In the genomic region with DNA sequence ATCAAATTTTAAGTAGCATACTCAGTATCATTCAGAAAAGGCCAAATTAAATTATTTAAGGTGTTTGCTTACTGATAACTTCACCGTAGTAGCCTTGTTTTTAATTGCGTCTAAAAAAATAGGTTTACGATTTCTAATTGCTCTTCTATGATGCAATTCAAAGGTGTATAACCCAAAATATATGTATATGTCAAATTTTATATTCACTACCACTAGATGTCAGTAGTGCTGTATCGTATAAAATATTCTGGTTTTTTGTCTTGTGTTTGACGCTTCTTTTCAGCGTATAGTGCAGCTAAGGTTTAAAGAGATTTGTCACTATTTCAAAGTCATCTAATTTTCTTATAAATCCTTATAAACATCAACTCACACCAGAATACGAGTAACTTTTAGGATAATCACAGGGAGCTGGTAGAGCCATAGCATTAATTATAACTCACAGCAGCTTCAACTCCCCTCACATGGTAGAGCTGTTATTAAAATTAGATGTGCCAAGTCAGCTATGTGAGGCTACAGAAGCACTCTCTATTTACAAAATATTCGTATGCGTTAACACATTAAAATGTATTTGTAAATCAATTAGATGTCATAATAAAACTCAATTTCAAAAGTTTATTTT, we compare ENCODE assay signal across 8 cellular contexts. TPM values are rescaled to one million over a fixed set of nuclear protein-coding genes. Genes with fewer than 3 reads are reported as not detected.
A peak's percentile ranks its signal among the peaks of the same experiment; 100 is the strongest.
DNase-seq lines count a peak whose midpoint lies in the region; ATAC-seq and TF ChIP-seq lines count a peak whose summit lies in the region.

No MANE protein-coding gene starts in this region.

- TF ChIP-seq CTCF in LNCAP (IDR thresholded peaks at IDR 0.05) (peak; percentile 63), RWPE1 (conservative IDR thresholded peaks at IDR 0.05; ENCODE audit: low read depth) (peak; percentile 68)

- no peak overlapping the region for H3K4me3 Mint-ChIP-seq in T-helper 17 cell

- H3K27ac ChIP-seq in RWPE1, result no peak overlapping the region

- no peaks in the 10 kb centered on the region for H3K9me3 ChIP-seq in T-helper 17 cell (ENCODE audit: control insufficient read depth, low read length, poor library complexity, severe bottlenecking)

- peaks cover 11% of the 10 kb centered on the region for H3K4me1 Mint-ChIP-seq in T-helper 17 cell

- CTCF ChIA-PET in RWPE1 (lab: Yijun Ruan, JAX), result interaction anchor here (0.5 to 2.3 kb wide), 9 partner anchors 17 to 1088 kb away, joined by 3 to 21 read pairs (median 4); no protein-coding TSS in a partner anchor

- peaks cover 12% of the 10 kb centered on the region for H3K27me3 Mint-ChIP-seq in T-helper 17 cell

- H3K36me3 Mint-ChIP-seq in T-helper 17 cell (ENCODE audit: low read depth), result peaks cover 3% of the 10 kb centered on the region

- ATAC-seq in T-helper 17 cell (no peak), GM19463 (IDR thresholded peaks at IDR 0.05; ENCODE audit: unreplicated experiment) (no peak)

- no peak overlapping the region for H3K27ac Mint-ChIP-seq in T-helper 17 cell

- DNase-seq in DMS79 (lab: John Stamatoyannopoulos, UW) (peak; percentile 38), RWPE1 (ENCODE audit: low spot score) (peak; percentile 25), fibroblast of peridontal ligament (ENCODE audit: extremely low read depth) (peak; percentile 85), retina (peak; percentile 45), T-helper 17 cell (no peak), activated T-cell treated with anti-CD3 and anti-CD28 coated beads for 4 hours (no peak)

- POLR2A ChIA-PET in RWPE1 (lab: Yijun Ruan, JAX; ENCODE audit: low non-redundant PET), result no interaction called here

RNA-seq across cellular contexts. Expression of a gene that starts 3.5 kb away (rescaled TPM):
- 1 to 10 TPM; 5.1 to 9.5 TPM for total RNA-seq in T-helper 17 cell

Comparison
In these comparisons a context has a peak if more than half of its experiments do, and no peak if none do; other contexts are left out.
1. DNase-seq: peak in DMS79 (single experiment), RWPE1 (single experiment), fibroblast of peridontal ligament (single experiment) and retina (single experiment); none in T-helper 17 cell (0 of 3) and activated T-cell treated with anti-CD3 and anti-CD28 coated beads for 4 hours (single experiment).